ENCODE assay signal across 8 cellular contexts in the genomic region with DNA sequence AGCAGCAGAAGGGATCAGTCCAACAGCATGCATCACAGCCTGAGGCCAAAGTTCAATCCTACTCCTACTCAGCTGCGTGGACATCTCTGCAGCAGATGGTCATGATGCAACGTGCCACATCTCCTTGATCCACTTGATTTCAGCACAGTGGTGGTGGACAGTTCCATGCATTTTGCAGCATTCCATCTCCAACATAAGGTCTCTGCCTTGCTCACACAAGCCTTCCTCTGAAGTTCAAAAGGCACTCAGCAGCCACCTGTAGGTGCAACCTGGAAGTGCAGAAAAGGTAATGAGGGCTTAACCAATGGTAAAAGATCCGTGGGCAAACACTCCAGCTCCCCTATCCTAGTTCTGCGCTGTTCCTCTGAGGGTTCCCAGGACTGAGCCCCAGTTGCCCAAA. TPM values are rescaled to one million over a fixed set of nuclear protein-coding genes. Genes with fewer than 3 reads are reported as not detected.
A peak's percentile ranks its signal among the peaks of the same experiment; 100 is the strongest.
DNase-seq lines count a peak whose midpoint lies in the region; ATAC-seq and TF ChIP-seq lines count a peak whose summit lies in the region.

No MANE protein-coding gene starts in this region.

- no peaks in the 10 kb centered on the region for H3K4me1 ChIP-seq in hepatocyte (ENCODE audit: insufficient read depth)
- H3K4me1 ChIP-seq in effector memory CD4-positive, alpha-beta T cell (ENCODE audit: control insufficient read depth, insufficient read depth, low read length, poor library complexity, severe bottlenecking), result no peaks in the 10 kb centered on the region

- H3K4me3 ChIP-seq in H7 (ENCODE audit: insufficient read depth, low read depth, low read length) (no peak overlapping the region), hepatocyte (no peak overlapping the region)
- no peak overlapping the region for H3K4me3 ChIP-seq in effector memory CD4-positive, alpha-beta T cell (ENCODE audit: insufficient read depth, low read depth, low read length, poor library complexity, severe bottlenecking)

- no peak overlapping the region for H2AFZ ChIP-seq in hepatocyte

- no peaks in the 10 kb centered on the region for H3K9me2 ChIP-seq in hepatocyte (replicated peaks; ENCODE audit: insufficient read depth)

- ATAC-seq in SK-N-SH treated with all-trans-retinoic acid at 6 μM for 48 hours, result peak; percentile 80
- no peak for ATAC-seq in HG03565 (IDR thresholded peaks at IDR 0.05; ENCODE audit: unreplicated experiment)
- ATAC-seq in Right ventricle myocardium superior (ENCODE audit: poor library complexity), result no peak

- intact Hi-C loops in Right ventricle myocardium superior (cut with DNase I), result no loop called here

- H3K36me3 ChIP-seq in H7 (replicated peaks; ENCODE audit: control insufficient read depth, insufficient read depth, low read length) (no peaks in the 10 kb centered on the region), hepatocyte (replicated peaks; ENCODE audit: insufficient read depth, low read depth) (no peaks in the 10 kb centered on the region)
- H3K36me3 ChIP-seq in effector memory CD4-positive, alpha-beta T cell (ENCODE audit: control insufficient read depth, insufficient read depth, low read length), result no peaks in the 10 kb centered on the region

- DNase-seq in ACHN (peak; percentile 88), H7 (peak; percentile 50), hepatocyte (ENCODE audit: low spot score) (peak; percentile 62), caudate nucleus (lab: John Stamatoyannopoulos, UW) (no peak), Right ventricle myocardium superior (no peak)
- DNase-seq in effector memory CD4-positive, alpha-beta T cell, result no peak

- peak; percentile 39 for TF ChIP-seq CTCF in hepatocyte (IDR thresholded peaks at IDR 0.05; ENCODE audit: poor library complexity)

- H4K20me1 ChIP-seq in hepatocyte (ENCODE audit: insufficient read depth, poor library complexity, severe bottlenecking), result no peaks in the 10 kb centered on the region

- in situ Hi-C loops in ACHN (cut with HindIII; ENCODE audit: low pct_ligation_motif_present, low pct_unique_long_range_greater_than_20kb, low sequenced_read_pairs), result no loop called here

- H3K4me2 ChIP-seq in hepatocyte, result no peak overlapping the region

- WGBS in hepatocyte (ENCODE audit: low lambda C conversion rate, missing lambda C conversion rate), result 50% methylated on average over 4 of the region's 4 CpGs

- no peaks in the 10 kb centered on the region for H3K79me2 ChIP-seq in hepatocyte

- H3K27ac ChIP-seq in hepatocyte, result no peak overlapping the region
- H3K27ac ChIP-seq in caudate nucleus (ENCODE audit: low read depth, low read length), result no peak overlapping the region
- H3K27ac ChIP-seq in effector memory CD4-positive, alpha-beta T cell (ENCODE audit: insufficient read depth, low read length, poor library complexity, severe bottlenecking), result no peak overlapping the region

- no peaks in the 10 kb centered on the region for H3K27me3 ChIP-seq in H7 (ENCODE audit: control insufficient read depth, insufficient read depth, low read length)
- no peaks in the 10 kb centered on the region for H3K27me3 ChIP-seq in hepatocyte
- H3K27me3 ChIP-seq in effector memory CD4-positive, alpha-beta T cell (replicated peaks; ENCODE audit: control insufficient read depth, insufficient read depth, low read length, poor library complexity, severe bottlenecking), result peaks cover 3% of the 10 kb centered on the region

- H3K9me3 ChIP-seq in hepatocyte (ENCODE audit: low read depth), result no peaks in the 10 kb centered on the region
- H3K9me3 ChIP-seq in effector memory CD4-positive, alpha-beta T cell (ENCODE audit: control insufficient read depth, low read length), result no peaks in the 10 kb centered on the region

TF ChIP-seq in SK-N-SH treated with all-trans-retinoic acid at 6 μM for 48 hours, 23 proteins besides CTCF, POLR2A, EP300 and RAD21 (continues in another document):
- TF ChIP-seq OSR1 (CRISPR knock-in tag; IDR thresholded peaks at IDR 0.05) (no peak), SNAI2 (CRISPR knock-in tag; IDR thresholded peaks at IDR 0.05) (peak; percentile 88; the same call in 1 of the 2 replicates), TCF4 (CRISPR knock-in tag; IDR thresholded peaks at IDR 0.05; ENCODE audit: borderline replicate concordance) (no peak), RARB (CRISPR knock-in tag; IDR thresholded peaks at IDR 0.05) (no peak), ARNTL (CRISPR knock-in tag; IDR thresholded peaks at IDR 0.05; ENCODE audit: borderline replicate concordance, low read depth) (no peak), ISL1 (CRISPR knock-in tag; IDR thresholded peaks at IDR 0.05) (0 out of 2 replicates have a peak, but pooled peaks have one; percentile 31), ZFP3 (CRISPR knock-in tag; IDR thresholded peaks at IDR 0.05) (peak; percentile 83), ZNF565 (CRISPR knock-in tag; conservative IDR thresholded peaks at IDR 0.05; ENCODE audit: low read depth) (no peak), ZFP30 (CRISPR knock-in tag; IDR thresholded peaks at IDR 0.05) (0 out of 2 replicates have a peak, but pooled peaks have one; percentile 19), BACH2 (CRISPR knock-in tag; IDR thresholded peaks at IDR 0.05; ENCODE audit: borderline replicate concordance) (no peak), PPARA (CRISPR knock-in tag; IDR thresholded peaks at IDR 0.05; ENCODE audit: borderline replicate concordance) (no peak), TOX (CRISPR knock-in tag; IDR thresholded peaks at IDR 0.05; ENCODE audit: borderline replicate concordance) (no peak), ZC3H10 (CRISPR knock-in tag; IDR thresholded peaks at IDR 0.05) (no peak)
- TF ChIP-seq, protein P1, sequence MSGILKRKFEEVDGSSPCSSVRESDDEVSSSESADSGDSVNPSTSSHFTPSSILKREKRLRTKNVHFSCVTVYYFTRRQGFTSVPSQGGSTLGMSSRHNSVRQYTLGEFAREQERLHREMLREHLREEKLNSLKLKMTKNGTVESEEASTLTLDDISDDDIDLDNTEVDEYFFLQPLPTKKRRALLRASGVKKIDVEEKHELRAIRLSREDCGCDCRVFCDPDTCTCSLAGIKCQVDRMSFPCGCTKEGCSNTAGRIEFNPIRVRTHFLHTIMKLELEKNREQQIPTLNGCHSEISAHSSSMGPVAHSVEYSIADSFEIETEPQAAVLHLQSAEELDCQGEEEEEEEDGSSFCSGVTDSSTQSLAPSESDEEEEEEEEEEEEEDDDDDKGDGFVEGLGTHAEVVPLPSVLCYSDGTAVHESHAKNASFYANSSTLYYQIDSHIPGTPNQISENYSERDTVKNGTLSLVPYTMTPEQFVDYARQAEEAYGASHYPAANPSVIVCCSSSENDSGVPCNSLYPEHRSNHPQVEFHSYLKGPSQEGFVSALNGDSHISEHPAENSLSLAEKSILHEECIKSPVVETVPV (CRISPR knock-in tag; IDR thresholded peaks at IDR 0.05), result no peak
- TF ChIP-seq, protein P2, sequence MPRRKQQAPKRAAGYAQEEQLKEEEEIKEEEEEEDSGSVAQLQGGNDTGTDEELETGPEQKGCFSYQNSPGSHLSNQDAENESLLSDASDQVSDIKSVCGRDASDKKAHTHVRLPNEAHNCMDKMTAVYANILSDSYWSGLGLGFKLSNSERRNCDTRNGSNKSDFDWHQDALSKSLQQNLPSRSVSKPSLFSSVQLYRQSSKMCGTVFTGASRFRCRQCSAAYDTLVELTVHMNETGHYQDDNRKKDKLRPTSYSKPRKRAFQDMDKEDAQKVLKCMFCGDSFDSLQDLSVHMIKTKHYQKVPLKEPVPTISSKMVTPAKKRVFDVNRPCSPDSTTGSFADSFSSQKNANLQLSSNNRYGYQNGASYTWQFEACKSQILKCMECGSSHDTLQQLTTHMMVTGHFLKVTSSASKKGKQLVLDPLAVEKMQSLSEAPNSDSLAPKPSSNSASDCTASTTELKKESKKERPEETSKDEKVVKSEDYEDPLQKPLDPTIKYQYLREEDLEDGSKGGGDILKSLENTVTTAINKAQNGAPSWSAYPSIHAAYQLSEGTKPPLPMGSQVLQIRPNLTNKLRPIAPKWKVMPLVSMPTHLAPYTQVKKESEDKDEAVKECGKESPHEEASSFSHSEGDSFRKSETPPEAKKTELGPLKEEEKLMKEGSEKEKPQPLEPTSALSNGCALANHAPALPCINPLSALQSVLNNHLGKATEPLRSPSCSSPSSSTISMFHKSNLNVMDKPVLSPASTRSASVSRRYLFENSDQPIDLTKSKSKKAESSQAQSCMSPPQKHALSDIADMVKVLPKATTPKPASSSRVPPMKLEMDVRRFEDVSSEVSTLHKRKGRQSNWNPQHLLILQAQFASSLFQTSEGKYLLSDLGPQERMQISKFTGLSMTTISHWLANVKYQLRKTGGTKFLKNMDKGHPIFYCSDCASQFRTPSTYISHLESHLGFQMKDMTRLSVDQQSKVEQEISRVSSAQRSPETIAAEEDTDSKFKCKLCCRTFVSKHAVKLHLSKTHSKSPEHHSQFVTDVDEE (CRISPR knock-in tag; IDR thresholded peaks at IDR 0.05), result 0 out of 2 replicates have a peak, but pooled peaks have one; percentile 51
- TF ChIP-seq, protein P3, sequence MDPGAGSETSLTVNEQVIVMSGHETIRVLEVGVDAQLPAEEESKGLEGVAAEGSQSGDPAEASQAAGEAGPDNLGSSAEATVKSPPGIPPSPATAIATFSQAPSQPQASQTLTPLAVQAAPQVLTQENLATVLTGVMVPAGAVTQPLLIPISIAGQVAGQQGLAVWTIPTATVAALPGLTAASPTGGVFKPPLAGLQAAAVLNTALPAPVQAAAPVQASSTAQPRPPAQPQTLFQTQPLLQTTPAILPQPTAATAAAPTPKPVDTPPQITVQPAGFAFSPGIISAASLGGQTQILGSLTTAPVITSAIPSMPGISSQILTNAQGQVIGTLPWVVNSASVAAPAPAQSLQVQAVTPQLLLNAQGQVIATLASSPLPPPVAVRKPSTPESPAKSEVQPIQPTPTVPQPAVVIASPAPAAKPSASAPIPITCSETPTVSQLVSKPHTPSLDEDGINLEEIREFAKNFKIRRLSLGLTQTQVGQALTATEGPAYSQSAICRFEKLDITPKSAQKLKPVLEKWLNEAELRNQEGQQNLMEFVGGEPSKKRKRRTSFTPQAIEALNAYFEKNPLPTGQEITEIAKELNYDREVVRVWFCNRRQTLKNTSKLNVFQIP (CRISPR knock-in tag; IDR thresholded peaks at IDR 0.05; ENCODE audit: borderline replicate concordance, low read depth), result no peak; the same call in 1 of the 2 replicates

RNA-seq across cellular contexts. Expression of a gene that starts 57.5 kb away (rescaled TPM):
- total RNA-seq in H7 (2014; rRNA removed; shearing (Covaris generic)), result 121 and 133 TPM in 2 replicates
- total RNA-seq in hepatocyte (65.3 and 79.8 TPM in 2 replicates), Right ventricle myocardium superior (194 TPM)
- 68.5 and 73.3 TPM in 2 replicates for polyA plus RNA-seq in hepatocyte

Comparison
In these comparisons a context has a peak if more than half of its experiments do, and no peak if none do; other contexts are left out.
1. DNase-seq: peak in ACHN (single experiment), H7 (single experiment) and hepatocyte (single experiment); none in caudate nucleus (0 of 61), effector memory CD4-positive, alpha-beta T cell (0 of 3) and Right ventricle myocardium superior (single experiment).